Comparison of ENCODE assay signal across 8 cellular contexts in genomic region chr11:129280027-129280811, GRCh38.
DNase-seq lines count a peak whose midpoint lies in the region; ATAC-seq and TF ChIP-seq lines count a peak whose summit lies in the region.

No MANE protein-coding gene starts in this region.

- no peaks in the 10 kb centered on the region for H3K9me3 Mint-ChIP-seq in naive thymus-derived CD8-positive, alpha-beta T cell

- peak overlapping the region; percentile 46 to 92 (median 88) for H3K27ac Mint-ChIP-seq in naive thymus-derived CD8-positive, alpha-beta T cell

- H3K27me3 Mint-ChIP-seq in naive thymus-derived CD8-positive, alpha-beta T cell = peaks cover 0 to 10% (median 0%) of the 10 kb centered on the region in 5 donors

- H3K36me3 Mint-ChIP-seq in naive thymus-derived CD8-positive, alpha-beta T cell = no peaks in the 10 kb centered on the region

- H3K27me3 ChIP-seq in SJCRH30 = no peaks in the 10 kb centered on the region

- H3K4me1 ChIP-seq in SJCRH30 = peaks cover 7% of the 10 kb centered on the region; the same call in 1 of the 2 replicates

- POLR2A ChIA-PET in naive thymus-derived CD8-positive, alpha-beta T cell (lab: Charles Lee) = interaction anchor here (0.7 to 1.8 kb wide), 4 partner anchors 10 to 83 kb away, joined by 3 to 5 read pairs (median 4); no protein-coding TSS in a partner anchor

- ATAC-seq in naive thymus-derived CD8-positive, alpha-beta T cell = peak; percentile 19 to 28
- ATAC-seq in GM18498 (IDR thresholded peaks at IDR 0.05; ENCODE audit: unreplicated experiment) = no peak

- H3K4me3 ChIP-seq in SJCRH30 (peak overlapping the region; percentile 74), choroid plexus epithelial cell (ENCODE audit: low read depth, low read length) (peak overlapping the region; percentile 73)

- DNase-seq in NCI-H2171 treated with DMSO at 0.1 percent for 48 hours (lab: John Stamatoyannopoulos, UW) (peak; percentile 28), NCI-H2171 (lab: John Stamatoyannopoulos, UW) (no peak), SJCRH30 (no peak), choroid plexus epithelial cell (ENCODE audit: low read depth) (no peak), NCI-H2196 (lab: John Stamatoyannopoulos, UW; ENCODE audit: unreplicated experiment) (no peak)
- peak in 6 of 10 donors; percentile 12 to 42 (median 30) for DNase-seq in naive thymus-derived CD8-positive, alpha-beta T cell
- DNase-seq in stimulated activated naive CD4-positive, alpha-beta T cell treated with Interleukin-2 at 50 U/mL for 16 hours (lab: John Stamatoyannopoulos, UW) = no peak

- H3K27ac ChIP-seq in SJCRH30 = no peak overlapping the region

- H3K4me3 Mint-ChIP-seq in naive thymus-derived CD8-positive, alpha-beta T cell = peak overlapping the region; percentile 82 to 88 (median 85)

- no peak for TF ChIP-seq CTCF in choroid plexus epithelial cell (conservative IDR thresholded peaks at IDR 0.05; ENCODE audit: low read depth, low read length)

- H3K36me3 ChIP-seq in SJCRH30 = no peaks in the 10 kb centered on the region

- H3K4me1 Mint-ChIP-seq in naive thymus-derived CD8-positive, alpha-beta T cell = peaks cover 14 to 38% (median 29%) of the 10 kb centered on the region in 4 donors

- no peaks in the 10 kb centered on the region for H3K9me3 ChIP-seq in SJCRH30 (replicated peaks)

Comparison
In these comparisons a context has a peak if more than half of its experiments do, and no peak if none do; other contexts are left out.
1. DNase-seq: peak in NCI-H2171 treated with DMSO at 0.1 percent for 48 hours (single experiment) and naive thymus-derived CD8-positive, alpha-beta T cell (6 of 10); none in NCI-H2171 (single experiment), SJCRH30 (0 of 2), choroid plexus epithelial cell (single experiment), NCI-H2196 (single experiment) and stimulated activated naive CD4-positive, alpha-beta T cell treated with Interleukin-2 at 50 U/mL for 16 hours (single experiment).